In genomic region chr22:29751139-29751538, GRCh38 we compare ENCODE assay signal across 12 cellular contexts. TPM values are rescaled to one million over a fixed set of nuclear protein-coding genes. Genes with fewer than 3 reads are reported as not detected.
DNase-seq lines count a peak whose midpoint lies in the region; ATAC-seq lines count a peak whose summit lies in the region.
"Had no signal": no experiment of that assay in that cellular context is flagged by ENCODE, and none has a peak within 500 bp of the region (broad histone marks: within the 10 kb centered on the region; RNA-seq: fewer than 3 reads in every experiment).

No MANE protein-coding gene starts in this region.

- H3K36me3 Mint-ChIP-seq in activated CD4-positive, alpha-beta T cell treated with anti-CD3 and anti-CD28 coated beads, Interleukin-2, amount 10 ng/mL, durations not matched to agents 7 days and 5 days (ENCODE audit: low read depth): peaks cover 11% of the 10 kb centered on the region
- peaks cover 7% of the 10 kb centered on the region for H3K36me3 Mint-ChIP-seq in activated naive CD4-positive, alpha-beta T cell treated with anti-CD3 and anti-CD28 coated beads, Interleukin-2, amount 10 ng/mL, durations not matched to agents 7 days and 5 days
- no peaks in the 10 kb centered on the region for H3K36me3 Mint-ChIP-seq in natural killer cell treated with Interleukin-12 subunit alpha and Interleukin-12 subunit beta and Interleukin-15 and Interleukin-18, amount 100 ng/mL, for 72 hours

- peaks cover 21% of the 10 kb centered on the region for H3K4me1 Mint-ChIP-seq in activated CD4-positive, alpha-beta T cell treated with anti-CD3 and anti-CD28 coated beads, Interleukin-2, amount 10 ng/mL, durations not matched to agents 7 days and 5 days
- peaks cover 21% of the 10 kb centered on the region for H3K4me1 Mint-ChIP-seq in activated naive CD4-positive, alpha-beta T cell treated with anti-CD3 and anti-CD28 coated beads, Interleukin-2, amount 10 ng/mL, durations not matched to agents 7 days and 5 days
- peaks cover 24 to 30% of the 10 kb centered on the region in 2 donors for H3K4me1 Mint-ChIP-seq in natural killer cell treated with Interleukin-12 subunit alpha and Interleukin-12 subunit beta and Interleukin-15 and Interleukin-18, amount 100 ng/mL, for 72 hours (ENCODE audit: low read depth in 2 of 2)

- CTCF ChIA-PET in activated CD4-positive, alpha-beta T cell treated with anti-CD3 and anti-CD28 coated beads, Interleukin-2, amount 10 ng/mL, durations not matched to agents 7 days and 5 days (lab: Charles Lee): interaction anchor here (1.3 to 1.5 kb wide), 2 partner anchors 30 to 43 kb away, joined by 3 to 4 read pairs; no protein-coding TSS in a partner anchor
- CTCF ChIA-PET in activated naive CD4-positive, alpha-beta T cell treated with anti-CD3 and anti-CD28 coated beads, Interleukin-2, amount 10 ng/mL, durations not matched to agents 7 days and 5 days (lab: Charles Lee): interaction anchor here (1.2 kb wide), 1 partner anchor 11 kb away, joined by 3 read pairs; no protein-coding TSS in a partner anchor

- no peaks in the 10 kb centered on the region for H3K9me3 Mint-ChIP-seq in activated CD4-positive, alpha-beta T cell treated with anti-CD3 and anti-CD28 coated beads, Interleukin-2, amount 10 ng/mL, durations not matched to agents 7 days and 5 days
- no peaks in the 10 kb centered on the region for H3K9me3 Mint-ChIP-seq in activated naive CD4-positive, alpha-beta T cell treated with anti-CD3 and anti-CD28 coated beads, Interleukin-2, amount 10 ng/mL, durations not matched to agents 7 days and 5 days
- no peaks in the 10 kb centered on the region for H3K9me3 Mint-ChIP-seq in natural killer cell treated with Interleukin-12 subunit alpha and Interleukin-12 subunit beta and Interleukin-15 and Interleukin-18, amount 100 ng/mL, for 72 hours

- no peak overlapping the region for H3K4me3 Mint-ChIP-seq in activated CD4-positive, alpha-beta T cell treated with anti-CD3 and anti-CD28 coated beads, Interleukin-2, amount 10 ng/mL, durations not matched to agents 7 days and 5 days
- H3K4me3 Mint-ChIP-seq in activated naive CD4-positive, alpha-beta T cell treated with anti-CD3 and anti-CD28 coated beads, Interleukin-2, amount 10 ng/mL, durations not matched to agents 7 days and 5 days: no peak overlapping the region
- no peak overlapping the region for H3K4me3 Mint-ChIP-seq in natural killer cell treated with Interleukin-12 subunit alpha and Interleukin-12 subunit beta and Interleukin-15 and Interleukin-18, amount 100 ng/mL, for 72 hours

- peak; percentile 41 for DNase-seq in activated CD4-positive, alpha-beta T cell treated with anti-CD3 and anti-CD28 coated beads, Interleukin-2, amount 10 ng/mL, durations not matched to agents 7 days and 5 days
- no peak for DNase-seq in activated CD4-positive, alpha-beta T cell treated with anti-CD3 and anti-CD28 coated beads for 1 hour
- DNase-seq in NOMO-1 treated with DMSO at 0.1 percent for 48 hours (lab: John Stamatoyannopoulos, UW; ENCODE audit: unreplicated experiment): peak; percentile 82
- DNase-seq in activated naive CD4-positive, alpha-beta T cell treated with anti-CD3 and anti-CD28 coated beads, Interleukin-2, amount 10 ng/mL, durations not matched to agents 7 days and 5 days: peak; percentile 32
- peak; percentile 76 for DNase-seq in natural killer cell treated with Interleukin-12 subunit alpha and Interleukin-12 subunit beta and Interleukin-15 and Interleukin-18, amount 100 ng/mL, for 72 hours (ENCODE audit: low spot score)
- DNase-seq: effector memory CD4-positive, alpha-beta T cell had no signal

- POLR2A ChIA-PET in activated CD4-positive, alpha-beta T cell treated with anti-CD3 and anti-CD28 coated beads, Interleukin-2, amount 10 ng/mL, durations not matched to agents 7 days and 5 days (lab: Charles Lee): no interaction called here

- peak; percentile 88 to 89 for ATAC-seq in natural killer cell treated with Interleukin-12 subunit alpha and Interleukin-12 subunit beta and Interleukin-15 and Interleukin-18, amount 100 ng/mL, for 72 hours
- no peak for ATAC-seq in GM21528 (IDR thresholded peaks at IDR 0.05; ENCODE audit: low FRiP score, unreplicated experiment)
- ATAC-seq in HG03378 (IDR thresholded peaks at IDR 0.05; ENCODE audit: unreplicated experiment): no peak
- ATAC-seq in HG02938 (IDR thresholded peaks at IDR 0.05; ENCODE audit: unreplicated experiment): no peak
- ATAC-seq: right cardiac atrium had no signal

- peak overlapping the region; percentile 83 for H3K27ac Mint-ChIP-seq in activated CD4-positive, alpha-beta T cell treated with anti-CD3 and anti-CD28 coated beads, Interleukin-2, amount 10 ng/mL, durations not matched to agents 7 days and 5 days
- H3K27ac Mint-ChIP-seq in activated naive CD4-positive, alpha-beta T cell treated with anti-CD3 and anti-CD28 coated beads, Interleukin-2, amount 10 ng/mL, durations not matched to agents 7 days and 5 days: peak overlapping the region; percentile 88
- peak overlapping the region; percentile 81 to 95 for H3K27ac Mint-ChIP-seq in natural killer cell treated with Interleukin-12 subunit alpha and Interleukin-12 subunit beta and Interleukin-15 and Interleukin-18, amount 100 ng/mL, for 72 hours

- no peaks in the 10 kb centered on the region for H3K27me3 Mint-ChIP-seq in activated CD4-positive, alpha-beta T cell treated with anti-CD3 and anti-CD28 coated beads, Interleukin-2, amount 10 ng/mL, durations not matched to agents 7 days and 5 days
- H3K27me3 Mint-ChIP-seq in activated naive CD4-positive, alpha-beta T cell treated with anti-CD3 and anti-CD28 coated beads, Interleukin-2, amount 10 ng/mL, durations not matched to agents 7 days and 5 days: no peaks in the 10 kb centered on the region
- no peaks in the 10 kb centered on the region for H3K27me3 Mint-ChIP-seq in natural killer cell treated with Interleukin-12 subunit alpha and Interleukin-12 subunit beta and Interleukin-15 and Interleukin-18, amount 100 ng/mL, for 72 hours

RNA-seq across cellular contexts. Expression of gene ZMAT5, which starts 15.7 kb away (rescaled TPM):
- 10 to 100 TPM; 19.3 to 21.0 TPM for total RNA-seq in activated CD4-positive, alpha-beta T cell treated with anti-CD3 and anti-CD28 coated beads, Interleukin-2, amount 10 ng/mL, durations not matched to agents 7 days and 5 days
- total RNA-seq in natural killer cell treated with Interleukin-12 subunit alpha and Interleukin-12 subunit beta and Interleukin-15 and Interleukin-18, amount 100 ng/mL, for 72 hours: 10 to 100 TPM; 17.3 to 34.4 TPM

RNA-seq across cellular contexts. Expression of gene UQCR10, which starts 16.0 kb away (rescaled TPM):
- total RNA-seq in activated CD4-positive, alpha-beta T cell treated with anti-CD3 and anti-CD28 coated beads, Interleukin-2, amount 10 ng/mL, durations not matched to agents 7 days and 5 days: 10 to 100 TPM; 88.2 to 96.3 TPM
- total RNA-seq in natural killer cell treated with Interleukin-12 subunit alpha and Interleukin-12 subunit beta and Interleukin-15 and Interleukin-18, amount 100 ng/mL, for 72 hours: 10 to 100 TPM; 59.1 to 86.2 TPM

RNA-seq across cellular contexts. Expression of gene CABP7, which starts 31.3 kb away (rescaled TPM):
- total RNA-seq in activated CD4-positive, alpha-beta T cell treated with anti-CD3 and anti-CD28 coated beads, Interleukin-2, amount 10 ng/mL, durations not matched to agents 7 days and 5 days: under 1 TPM in 1 of 2 experiments, not detected in 1; 0.06 TPM
- total RNA-seq in natural killer cell treated with Interleukin-12 subunit alpha and Interleukin-12 subunit beta and Interleukin-15 and Interleukin-18, amount 100 ng/mL, for 72 hours: under 1 TPM; 0.07 to 0.17 TPM
- total RNA-seq: hepatocyte, right cardiac atrium, vagina had no signal

Comparison
In these comparisons a context has a peak if more than half of its experiments do, and no peak if none do; other contexts are left out.
1. ATAC-seq: peak in natural killer cell treated with Interleukin-12 subunit alpha and Interleukin-12 subunit beta and Interleukin-15 and Interleukin-18, amount 100 ng/mL, for 72 hours (2 of 2); none in GM21528 (single experiment), HG03378 (single experiment) and HG02938 (single experiment).
2. Peak in every context shown above with its lines, with median percentiles within 50 percentile points of each other: H3K27ac Mint-ChIP-seq.